ENCODE assay signal across 1 cellular context in genomic region chr3:38346584-38347410, GRCh38.
TF ChIP-seq lines count a peak whose summit lies in the region.

Gene XYLB (plus strand): TSS chr3:38346785. CDS start chr3:38346869, 84 bp downstream.

TF ChIP-seq in K562, 482 proteins besides CTCF, POLR2A, EP300 and RAD21 (continued from another document and continues in another):
- TF ChIP-seq RERE (CRISPR knock-in tag; IDR thresholded peaks at IDR 0.05; ENCODE audit: borderline replicate concordance) (0 out of 2 replicates have a peak, but pooled peaks have one; percentile 17), TEAD4 (IDR thresholded peaks at IDR 0.05; ENCODE audit: low read length) (peak; percentile 29), TEAD4 (CRISPR knock-in tag; IDR thresholded peaks at IDR 0.05; ENCODE audit: borderline replicate concordance) (peak; percentile 89; the same call in 1 of the 2 replicates), RB1 (IDR thresholded peaks at IDR 0.05; ENCODE audit: low read depth) (peak; percentile 99; the same call in 1 of the 2 replicates), MECOM (CRISPR knock-in tag; IDR thresholded peaks at IDR 0.05) (no peak; the same call in 1 of the 2 replicates), RREB1 (CRISPR knock-in tag; IDR thresholded peaks at IDR 0.05) (no peak), ZFP1 (CRISPR knock-in tag; IDR thresholded peaks at IDR 0.05) (no peak), ZNF197 (CRISPR knock-in tag; IDR thresholded peaks at IDR 0.05; ENCODE audit: low read depth) (no peak), ZNF12 (CRISPR knock-in tag; IDR thresholded peaks at IDR 0.05) (peak; percentile 81), ZNF280A (IDR thresholded peaks at IDR 0.05; ENCODE audit: low read depth, partially characterized antibody) (no peak), CHD1 (IDR thresholded peaks at IDR 0.05; ENCODE audit: low read length) (no peak), MEF2A (IDR thresholded peaks at IDR 0.05; ENCODE audit: control insufficient read depth, low read depth, low read length) (no peak), BCLAF1 (IDR thresholded peaks at IDR 0.05; ENCODE audit: borderline replicate concordance in 1 of 2, control insufficient read depth in 1 of 2, low read depth in 2 of 2, low read length in 1 of 2) (peak in 1 of 2 experiments; percentile 54; a peak in 1 of 4 replicates), ZNF280B (CRISPR knock-in tag; IDR thresholded peaks at IDR 0.05) (no peak), HCFC1 (IDR thresholded peaks at IDR 0.05; ENCODE audit: low read depth, low read length) (peak; percentile 63; the same call in 1 of the 2 replicates), TCF7 (IDR thresholded peaks at IDR 0.05; ENCODE audit: borderline replicate concordance) (0 out of 2 replicates have a peak, but pooled peaks have one; percentile 70), CBX1 (IDR thresholded peaks at IDR 0.05; ENCODE audit: low read depth) (peak; percentile 97), ARNT (IDR thresholded peaks at IDR 0.05) (no peak), MEIS2 (IDR thresholded peaks at IDR 0.05; ENCODE audit: partially characterized antibody) (peak; percentile 31), FOSL1 (tag; conservative IDR thresholded peaks at IDR 0.05) (peak; percentile 13; the same call in 1 of the 2 replicates), ZNF57 (CRISPR knock-in tag; IDR thresholded peaks at IDR 0.05) (no peak), THRAP3 (IDR thresholded peaks at IDR 0.05; ENCODE audit: borderline replicate concordance) (no peak), ESRRA (IDR thresholded peaks at IDR 0.05; ENCODE audit: borderline replicate concordance, low read depth) (peak; percentile 55; the same call in 1 of the 2 replicates), ZNF134 (CRISPR knock-in tag; conservative IDR thresholded peaks at IDR 0.05) (0 out of 2 replicates have a peak, but pooled peaks have one; percentile 24), TAL1 (IDR thresholded peaks at IDR 0.05) (no peak), CREB5 (CRISPR knock-in tag; IDR thresholded peaks at IDR 0.05) (no peak), HDAC8 (tag; IDR thresholded peaks at IDR 0.05) (0 out of 2 replicates have a peak, but pooled peaks have one; percentile 38), RBM22 (IDR thresholded peaks at IDR 0.05; ENCODE audit: low read depth, low read length, poor library complexity, severe bottlenecking) (peak; percentile 36), NFIC (IDR thresholded peaks at IDR 0.05) (peak; percentile 78), MCM2 (IDR thresholded peaks at IDR 0.05; ENCODE audit: low read depth) (no peak), ZNF766 (CRISPR knock-in tag; conservative IDR thresholded peaks at IDR 0.05) (0 out of 2 replicates have a peak, but pooled peaks have one; percentile 50), PCBP1 (IDR thresholded peaks at IDR 0.05; ENCODE audit: low read depth, low read length, poor library complexity, severe bottlenecking) (peak; percentile 95), YBX1 (IDR thresholded peaks at IDR 0.05) (no peak), E2F5 (CRISPR knock-in tag; IDR thresholded peaks at IDR 0.05) (peak; percentile 90), ZNF449 (CRISPR knock-in tag; IDR thresholded peaks at IDR 0.05) (no peak), SNAPC5 (CRISPR knock-in tag; IDR thresholded peaks at IDR 0.05) (no peak), ZNF780A (CRISPR knock-in tag; IDR thresholded peaks at IDR 0.05) (no peak), SIN3B (IDR thresholded peaks at IDR 0.05; ENCODE audit: low read depth) (peak; percentile 39; the same call in 1 of the 2 replicates)
